Comparison of ENCODE assay signal across 24 cellular contexts in the genomic region with DNA sequence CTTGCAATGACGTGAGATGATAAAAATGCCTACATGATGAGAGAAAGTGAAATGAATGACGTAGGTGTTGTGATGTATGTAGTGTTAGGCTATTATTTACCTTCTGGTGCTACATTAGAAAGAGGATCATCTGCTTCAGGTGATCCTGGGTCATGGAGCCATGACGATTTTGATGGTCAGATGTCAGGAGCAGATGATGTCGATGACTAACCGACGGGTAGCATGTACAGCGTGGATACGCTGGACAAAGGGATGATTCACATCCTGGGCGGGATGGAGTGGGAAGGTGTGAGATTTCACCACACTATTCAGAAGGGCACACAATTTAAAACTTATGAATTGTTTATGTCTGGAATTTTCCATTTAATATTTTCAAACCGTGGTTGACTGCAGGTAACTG. TPM values are rescaled to one million over a fixed set of nuclear protein-coding genes. Genes with fewer than 3 reads are reported as not detected.
A peak's percentile ranks its signal among the peaks of the same experiment; 100 is the strongest.
DNase-seq lines count a peak whose midpoint lies in the region; ATAC-seq, FAIRE-seq and TF ChIP-seq lines count a peak whose summit lies in the region.
"Had no signal": no experiment of that assay in that cellular context is flagged by ENCODE, and none has a peak within 500 bp of the region (broad histone marks: within the 10 kb centered on the region; RNA-seq: fewer than 3 reads in every experiment).

No MANE protein-coding gene starts in this region.

- TF ChIP-seq CTCF in HepG2 (CRISPR knock-in tag; IDR thresholded peaks at IDR 0.05): no peak
- TF ChIP-seq CTCF in right lobe of liver (IDR thresholded peaks at IDR 0.05): no peak
- TF ChIP-seq CTCF in RWPE2 (IDR thresholded peaks at IDR 0.05; ENCODE audit: poor library complexity, severe bottlenecking): no peak
- no peak for TF ChIP-seq CTCF in RWPE1 (conservative IDR thresholded peaks at IDR 0.05; ENCODE audit: low read depth)

- ATAC-seq in HepG2 (no peak), right lobe of liver (no peak), RWPE2 (ENCODE audit: low read depth) (peak; percentile 98), esophagus mucosa (peak; percentile 82), GM19324 (IDR thresholded peaks at IDR 0.05; ENCODE audit: low FRiP score, unreplicated experiment) (no peak)
- ATAC-seq: heart right ventricle, Right ventricle myocardium inferior had no signal

- FAIRE-seq in HepG2 (lab: Jason Lieb, UNC) (no peak), urothelium cell line (lab: Jason Lieb, UNC) (peak; percentile 73)

- H3K27ac ChIP-seq in HepG2 (ENCODE audit: extremely low read length, insufficient read depth, low read length): no peak overlapping the region
- H3K27ac ChIP-seq in right lobe of liver: no peak overlapping the region
- peak overlapping the region; percentile 19 for H3K27ac ChIP-seq in RWPE2 (ENCODE audit: poor library complexity, severe bottlenecking)
- H3K27ac ChIP-seq in RWPE1: no peak overlapping the region
- H3K27ac ChIP-seq: ascending aorta, dorsolateral prefrontal cortex, heart right ventricle, right atrium auricular region had no signal

- POLR2A ChIA-PET in HepG2 (lab: Yijun Ruan, JAX) (no interaction called here), RWPE1 (lab: Yijun Ruan, JAX; ENCODE audit: low non-redundant PET) (no interaction called here)

- H3K4me2 ChIP-seq in HepG2 (ENCODE audit: low read depth, low read length): no peak overlapping the region

- in situ Hi-C loops in HepG2 (cut with HindIII; ENCODE audit: extremely low pct_ligation_motif_present, low pct_unique_long_range_greater_than_20kb): no loop called here

- 47% methylated on average over 10 of the region's 10 CpGs for WGBS in HepG2 (ENCODE audit: low lambda C conversion rate)
- WGBS in right lobe of liver (ENCODE audit: insufficient coverage, low coverage, low lambda C conversion rate, missing lambda C conversion rate): 90% methylated on average over 8 of the region's 10 CpGs

- BruUV-seq in HepG2 (replicated peaks; lab: Mats Ljungman, UMichigan): no TSS peak

- no peak for TF ChIP-seq POLR2A in HepG2 (IDR thresholded peaks at IDR 0.05; ENCODE audit: insufficient read depth in 1 of 2, low read depth in 2 of 2, low read length in 2 of 2)
- no peak for TF ChIP-seq POLR2A in right lobe of liver (IDR thresholded peaks at IDR 0.05)

- DNase-seq in HepG2 (ENCODE audit: low spot score) (peak; percentile 5), right lobe of liver (no peak), RWPE2 (ENCODE audit: low spot score) (peak; percentile 67), urothelium cell line (ENCODE audit: low spot score) (peak; percentile 9), glomerular visceral epithelial cell (ENCODE audit: extremely low spot score) (no peak), RWPE1 (ENCODE audit: low spot score) (no peak)
- DNase-seq: activated CD4-positive, alpha-beta T cell treated with anti-CD3 and anti-CD28 coated beads, Interleukin-2, amount 10 ng/mL, durations not matched to agents 7 days and 5 days; BE2C; CD8-positive, alpha-beta memory T cell; GDM1; heart right ventricle; MV-4-11; NCI-H1436 treated with DMSO at 0.1 percent for 48 hours; NCI-H82; stimulated activated CD4-positive, alpha-beta T cell treated with anti-CD3 and anti-CD28 coated beads, Interleukin-12 subunit alpha, Interleukin-12 subunit beta, amount 100 ng/mL, for 4 hours; stimulated activated CD4-positive, alpha-beta T cell treated with anti-CD3 and anti-CD28 coated beads, Interleukin-4, amount 100 ng/mL, for 1 hour; T1000 had no signal

- H3K36me3 ChIP-seq in HepG2 (replicated peaks in 1 of 2; ENCODE audit: control insufficient read depth in 1 of 2, insufficient read depth in 2 of 2, low read length in 2 of 2): no peaks in the 10 kb centered on the region
- H3K36me3 ChIP-seq in right lobe of liver: peaks cover 0 to 2% (median 0%) of the 10 kb centered on the region in 4 donors
- H3K36me3 ChIP-seq in RWPE2 (ENCODE audit: low read depth): no peaks in the 10 kb centered on the region
- H3K36me3 ChIP-seq: ascending aorta, BE2C, HAP-1, right atrium auricular region had no signal

- intact Hi-C loops in HepG2 (cut with micrococcal nuclease; ENCODE audit: unreplicated experiment) (no loop called here), right lobe of liver (cut with DNase I) (no loop called here)

- no peak for TF ChIP-seq RAD21 in HepG2 (CRISPR knock-in tag; IDR thresholded peaks at IDR 0.05)

- TF ChIP-seq EP300 in HepG2 (IDR thresholded peaks at IDR 0.05; ENCODE audit: low read depth in 2 of 2, low read length in 2 of 2): no peak
- no peak for TF ChIP-seq EP300 in HepG2 (CRISPR knock-in tag; IDR thresholded peaks at IDR 0.05; ENCODE audit: borderline replicate concordance)

- H3K4me1 ChIP-seq in HepG2 (ENCODE audit: insufficient read depth, low read length) (no peaks in the 10 kb centered on the region), right lobe of liver (no peaks in the 10 kb centered on the region), RWPE2 (ENCODE audit: insufficient read depth, poor library complexity, severe bottlenecking) (peaks cover 8% of the 10 kb centered on the region)
- H3K4me1 ChIP-seq: ascending aorta, BE2C, HAP-1, heart right ventricle, right atrium auricular region had no signal

- H4K20me1 ChIP-seq in HepG2 (ENCODE audit: insufficient read depth, low read length): no peaks in the 10 kb centered on the region

- H2AFZ ChIP-seq in HepG2 (ENCODE audit: low read length): no peak overlapping the region

- 0 out of 5 replicates have a peak, but pooled peaks cover 0 to 3% of the 10 kb centered on the region in 2 experiments for H3K27me3 ChIP-seq in HepG2 (ENCODE audit: control insufficient read depth in 1 of 2, insufficient read depth in 2 of 2, low read length in 2 of 2)
- no peaks in the 10 kb centered on the region for H3K27me3 ChIP-seq in right lobe of liver
- no peaks in the 10 kb centered on the region for H3K27me3 ChIP-seq in RWPE2 (ENCODE audit: insufficient read depth, poor library complexity, severe bottlenecking)
- H3K27me3 ChIP-seq: ascending aorta, BE2C, dorsolateral prefrontal cortex, heart right ventricle, right atrium auricular region had no signal

- H3K9me3 ChIP-seq in HepG2 (ENCODE audit: low read length) (no peaks in the 10 kb centered on the region), right lobe of liver (no peaks in the 10 kb centered on the region), RWPE2 (ENCODE audit: severe bottlenecking) (no peaks in the 10 kb centered on the region)
- H3K9me3 ChIP-seq: ascending aorta, BE2C, HAP-1, heart right ventricle, right atrium auricular region had no signal

- H3K79me2 ChIP-seq in HepG2 (ENCODE audit: insufficient read depth, low read length): no peaks in the 10 kb centered on the region

- no peak overlapping the region for H3K9ac ChIP-seq in HepG2 (ENCODE audit: insufficient read depth, low read depth, low read length)

- H3K4me3 ChIP-seq in HepG2 (replicated peaks in 1 of 3; ENCODE audit: insufficient read depth in 1 of 3, low read depth in 2 of 3, low read length in 3 of 3): no peak overlapping the region
- no peak overlapping the region for H3K4me3 ChIP-seq in right lobe of liver
- H3K4me3 ChIP-seq in RWPE2 (ENCODE audit: severe bottlenecking): no peak overlapping the region
- H3K4me3 ChIP-seq: ascending aorta, dorsolateral prefrontal cortex, HAP-1, heart right ventricle, right atrium auricular region had no signal

- CTCF ChIA-PET in HepG2 (lab: Yijun Ruan, JAX; ENCODE audit: low intra/inter-chr PET ratio, low total read pairs) (no interaction called here), RWPE1 (lab: Yijun Ruan, JAX) (no interaction called here)

TF ChIP-seq in HepG2, 621 proteins besides CTCF, POLR2A, EP300 and RAD21:
- TF ChIP-seq SP1 (IDR thresholded peaks at IDR 0.05) (no peak), SP1 (CRISPR knock-in tag; IDR thresholded peaks at IDR 0.05) (no peak), ATF7 (IDR thresholded peaks at IDR 0.05) (0 out of 2 replicates have a peak, but pooled peaks have one; percentile 6), ATF7 (CRISPR knock-in tag; IDR thresholded peaks at IDR 0.05) (no peak), CREB1 (IDR thresholded peaks at IDR 0.05) (peak; percentile 89), CREB1 (CRISPR knock-in tag; IDR thresholded peaks at IDR 0.05) (no peak), ZNF784 (CRISPR knock-in tag; IDR thresholded peaks at IDR 0.05; ENCODE audit: borderline replicate concordance) (no peak)

RNA-seq across cellular contexts. Expression of gene ACVR1C, which starts 43.5 kb away (rescaled TPM):
- total RNA-seq in HepG2 (2016; rRNA removed; fragmentation: Illumina TruSeq; extraction: Trizol): 0.59 and 1.0 TPM in 2 replicates
- total RNA-seq in HepG2 (2016; cell fraction: cytosol; rRNA removed; fragmentation: Illumina TruSeq; extraction: Trizol; ENCODE audit: low read depth): 0.18 and 0.20 TPM in 2 replicates
- total RNA-seq in HepG2 (2016; cell fraction: insoluble cytoplasmic fraction; rRNA removed; fragmentation: Illumina TruSeq; extraction: Trizol): 0.33 and 0.61 TPM in 2 replicates
- 0.21 and 0.25 TPM in 2 replicates for total RNA-seq in HepG2 (2016; cell fraction: membrane; rRNA removed; fragmentation: Illumina TruSeq; extraction: Trizol)
- 0.31 and 0.47 TPM in 2 replicates for total RNA-seq in HepG2 (2016; cell fraction: nucleus; rRNA removed; fragmentation: Illumina TruSeq; extraction: Trizol)
- polyA plus RNA-seq in HepG2 (2011; rRNA removed): 0.05 TPM in 2 replicates
- polyA plus RNA-seq in HepG2 (2011; cell fraction: cytosol; rRNA removed): 0.01 and 0.08 TPM in 2 replicates
- polyA plus RNA-seq in HepG2 (2011; cell fraction: nucleus; rRNA removed): 0.08 and 0.10 TPM in 2 replicates
- polyA plus RNA-seq in HepG2 (2012): 0.08 TPM in 1 of 2 replicates, not detected in the other
- not detected in 2 replicates for polyA plus RNA-seq in HepG2 (2016; cell fraction: cytosol; fragmentation: Illumina TruSeq; extraction: Trizol; ENCODE audit: low read depth)
- 0.23 and 0.25 TPM in 2 replicates for polyA plus RNA-seq in HepG2 (2016; cell fraction: insoluble cytoplasmic fraction; fragmentation: Illumina TruSeq; extraction: Trizol; ENCODE audit: low read depth)
- polyA plus RNA-seq in HepG2 (2016; cell fraction: membrane; fragmentation: Illumina TruSeq; extraction: Trizol; ENCODE audit: low read depth): 0.02 and 0.08 TPM in 2 replicates
- 0.40 and 0.56 TPM in 2 replicates for polyA plus RNA-seq in HepG2 (2016; cell fraction: nucleus; fragmentation: Illumina TruSeq; extraction: Trizol; ENCODE audit: insufficient read depth, low read depth)
- not detected in 2 replicates for polyA minus RNA-seq in HepG2 (2011; rRNA and poly(A)+ RNA removed; ENCODE audit: low replicate concordance)
- polyA minus RNA-seq in HepG2 (2011; cell fraction: cytosol; rRNA and poly(A)+ RNA removed): 0.09 TPM in 1 of 2 replicates, not detected in the other
- 0.13 and 0.50 TPM in 2 replicates for polyA minus RNA-seq in HepG2 (2011; cell fraction: nucleus; rRNA and poly(A)+ RNA removed)
- total RNA-seq in right lobe of liver: 1 to 10 TPM in 5 of 6 experiments, under 1 TPM in 1; 0.37 to 3.9 (median 1.9) TPM
- total RNA-seq in esophagus mucosa: 0.64 TPM
- total RNA-seq: ascending aorta had no signal

Comparison
In these comparisons a context has a peak if more than half of its experiments do, and no peak if none do; other contexts are left out.
1. DNase-seq: peak in HepG2 (single experiment), RWPE2 (single experiment) and urothelium cell line (single experiment); none in right lobe of liver (0 of 3), glomerular visceral epithelial cell (single experiment) and RWPE1 (single experiment).
2. ATAC-seq: peak in RWPE2 (single experiment) and esophagus mucosa (single experiment); none in HepG2 (single experiment), right lobe of liver (0 of 4) and GM19324 (single experiment).